ENCODE assay signal across 8 cellular contexts in the genomic region with DNA sequence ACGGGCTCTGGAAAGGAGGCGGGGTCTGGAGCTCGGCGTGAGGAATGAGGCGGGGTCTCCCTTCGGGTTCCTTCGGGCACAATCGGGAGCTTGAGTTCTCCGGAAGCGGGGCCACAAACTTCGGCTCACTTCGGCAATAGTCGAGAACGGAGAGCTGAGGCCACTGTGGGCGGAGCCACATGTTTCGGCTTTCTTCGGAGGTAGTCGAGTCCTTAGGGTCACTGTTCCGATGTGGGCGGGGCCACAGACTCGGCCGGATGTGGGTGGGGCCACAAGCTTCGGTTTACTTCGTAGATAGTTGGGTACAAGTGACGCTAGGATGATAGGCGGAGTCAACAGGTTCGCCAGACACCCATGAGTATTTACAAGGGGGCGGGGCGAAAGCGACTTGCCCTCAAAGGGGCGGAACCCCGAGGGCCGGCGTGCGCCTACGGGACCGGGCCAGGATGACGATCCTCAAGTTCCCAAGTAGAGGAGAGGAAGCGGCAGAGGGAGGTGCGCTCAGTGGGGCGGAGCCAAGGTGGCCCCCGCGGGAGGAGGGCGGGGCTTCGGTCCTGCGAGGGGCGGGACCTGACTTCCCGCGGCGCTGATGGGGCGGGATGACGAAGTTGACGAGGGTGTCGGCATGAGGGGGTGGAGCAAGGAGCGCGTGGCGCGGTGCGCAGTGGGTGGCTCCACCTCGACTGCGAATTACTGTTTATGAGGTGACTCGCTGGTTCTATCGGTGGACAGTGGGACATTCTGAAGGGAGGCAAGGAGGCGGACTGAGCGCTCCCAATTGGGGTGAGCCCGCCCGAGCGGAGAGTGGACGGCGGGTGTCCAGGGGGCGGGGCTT. TPM values are rescaled to one million over a fixed set of nuclear protein-coding genes. Genes with fewer than 3 reads are reported as not detected.
DNase-seq lines count a peak whose midpoint lies in the region; ATAC-seq and TF ChIP-seq lines count a peak whose summit lies in the region.

No MANE protein-coding gene starts in this region.

- whole genome bisulfite sequencing in H9 (ENCODE audit: extremely low coverage, insufficient read length, low lambda C conversion rate): no CpG with 5 or more reads among the region's 71 CpGs

- peak overlapping the region; percentile 94 for H3K18ac ChIP-seq in H9 (ENCODE audit: insufficient read length, low read depth, low read length)

- H3K4me3 Mint-ChIP-seq in H9 (peak overlapping the region; percentile 87 to 93), natural killer cell (peak overlapping the region; percentile 99)

- no peak overlapping the region for H4K91ac ChIP-seq in H9 (ENCODE audit: insufficient read length, low read depth, low read length)

- peak overlapping the region; percentile 6 for H2BK12ac ChIP-seq in H9 (ENCODE audit: insufficient read length, low read depth, low read length)

- peak; percentile 77 for TF ChIP-seq POLR2A in Raji (IDR thresholded peaks at IDR 0.05; ENCODE audit: insufficient read depth, low read depth, low read length)

- ATAC-seq in natural killer cell: peak; percentile 57 to 76 (median 61)

- H3K27me3 Mint-ChIP-seq in H9 (ENCODE audit: low read depth): no peaks in the 10 kb centered on the region
- H3K27me3 Mint-ChIP-seq in natural killer cell (ENCODE audit: low read depth in 2 of 2): no peaks in the 10 kb centered on the region

- H3T11ph ChIP-seq in H9 (ENCODE audit: low read length): no peak overlapping the region

- no peaks in the 10 kb centered on the region for H3K27me3 ChIP-seq in H9 (ENCODE audit: insufficient read depth, low read length)

- H2AFZ ChIP-seq in H9 (ENCODE audit: low read length): no peak overlapping the region

- peak overlapping the region; percentile 94 for H3K14ac ChIP-seq in H9 (ENCODE audit: insufficient read depth, low read length)

- peak overlapping the region; percentile 43 for H3K4me2 ChIP-seq in H9 (ENCODE audit: insufficient read depth, insufficient read length, low read length)

- no peak overlapping the region for H2AK5ac ChIP-seq in H9 (ENCODE audit: insufficient read length, low read length)

- H3K4me3 ChIP-seq in fibroblast of pulmonary artery (replicated peaks; ENCODE audit: low read depth, low read length): peak overlapping the region; percentile 84

- peaks cover 13 to 29% of the 10 kb centered on the region in 2 experiments for H3K4me1 Mint-ChIP-seq in H9
- peaks cover 26 to 36% of the 10 kb centered on the region in 2 donors for H3K4me1 Mint-ChIP-seq in natural killer cell

- peak overlapping the region; percentile 36 for H4K5ac ChIP-seq in H9 (ENCODE audit: insufficient read length, low read depth, low read length)

- intact Hi-C loops in natural killer cell (cut with micrococcal nuclease): loop anchor here (1.0 to 10.0 kb wide), 6 partner anchors 10 to 1465 kb away; partner anchors contain the start of genes CNOT3, MYADM, PRPF31 and RPS9

- no peak overlapping the region for H2BK15ac ChIP-seq in H9 (ENCODE audit: low read depth, low read length)

- peaks cover 11% of the 10 kb centered on the region for H3K23me2 ChIP-seq in H9 (ENCODE audit: insufficient read length, low read depth, low read length, poor library complexity, severe bottlenecking)

- no peak overlapping the region for H3K56ac ChIP-seq in H9 (ENCODE audit: insufficient read length, low read depth, low read length)

- H3K79me1 ChIP-seq in H9 (ENCODE audit: insufficient read depth, low read depth, low read length, poor library complexity, severe bottlenecking): no peaks in the 10 kb centered on the region

- H3K23ac ChIP-seq in H9 (ENCODE audit: insufficient read length, low read depth, low read length): no peak overlapping the region

- peak overlapping the region; percentile 80 for H3K27ac ChIP-seq in H9 (ENCODE audit: insufficient read length, low read depth, low read length)

- H3K9me3 ChIP-seq in ES-I3 (ENCODE audit: control insufficient read depth, insufficient read depth, low read length): no peaks in the 10 kb centered on the region
- H3K9me3 ChIP-seq in H9 (ENCODE audit: control insufficient read depth, low read depth, low read length): no peaks in the 10 kb centered on the region

- no peak overlapping the region for H2BK20ac ChIP-seq in H9 (ENCODE audit: low read depth, low read length, poor library complexity, severe bottlenecking)

- DNase-seq in H9 (peak; percentile 100), M059J (ENCODE audit: low read depth) (peak; percentile 100), fibroblast of pulmonary artery (ENCODE audit: low read depth) (peak; percentile 100), natural killer cell (peak; percentile 100)
- DNase-seq in activated effector memory CD4-positive, alpha-beta T cell treated with anti-CD3 and anti-CD28 coated beads, Interleukin-2, amount 50 U/mL, for 16 hours: peak; percentile 100
- DNase-seq in stimulated activated naive CD4-positive, alpha-beta T cell (lab: John Stamatoyannopoulos, UW): peak; percentile 100

- no peaks in the 10 kb centered on the region for H3K79me2 ChIP-seq in H9 (ENCODE audit: insufficient read depth, low read length)

- H2BK5ac ChIP-seq in H9 (ENCODE audit: insufficient read length, low read length): peak overlapping the region; percentile 42

- H3K4me1 ChIP-seq in ES-I3 (ENCODE audit: insufficient read depth, low read length) (no peaks in the 10 kb centered on the region; the same call in 1 of the 2 replicates), H9 (ENCODE audit: insufficient read depth, low read length) (peaks cover 3% of the 10 kb centered on the region; the same call in 1 of the 2 replicates)

- H3K4ac ChIP-seq in H9 (ENCODE audit: low read depth, low read length): no peak overlapping the region; the same call in 1 of the 2 replicates

- TF ChIP-seq CTCF in H9 (conservative IDR thresholded peaks at IDR 0.05) (no peak), fibroblast of pulmonary artery (IDR thresholded peaks at IDR 0.05; ENCODE audit: low read length, missing control alignments) (no peak), natural killer cell (IDR thresholded peaks at IDR 0.05) (no peak)

- peak overlapping the region; percentile 100 for H3K27ac Mint-ChIP-seq in H9
- peak overlapping the region; percentile 97 to 99 for H3K27ac Mint-ChIP-seq in natural killer cell

- no peaks in the 10 kb centered on the region for H3K9me3 Mint-ChIP-seq in H9
- no peaks in the 10 kb centered on the region for H3K9me3 Mint-ChIP-seq in natural killer cell

- peaks cover 28 to 53% (median 52%) of the 10 kb centered on the region in 3 experiments for H3K36me3 Mint-ChIP-seq in H9 (ENCODE audit: insufficient read depth in 1 of 3, low read depth in 3 of 3)
- no peaks in the 10 kb centered on the region for H3K36me3 Mint-ChIP-seq in natural killer cell

- no peak overlapping the region for H4K8ac ChIP-seq in H9 (replicated peaks; ENCODE audit: insufficient read length, low read depth, low read length)

- H4K20me1 ChIP-seq in H9 (ENCODE audit: control insufficient read depth, insufficient read depth, insufficient read length): peaks cover 3% of the 10 kb centered on the region

- no peak overlapping the region for H2BK120ac ChIP-seq in H9 (ENCODE audit: low read depth, low read length, poor library complexity, severe bottlenecking)

- no peaks in the 10 kb centered on the region for H3K36me3 ChIP-seq in ES-I3 (ENCODE audit: insufficient read depth, low read length)

- H3K9ac ChIP-seq in ES-I3 (ENCODE audit: low read depth, low read length) (peak overlapping the region; percentile 97), H9 (ENCODE audit: extremely low read depth, insufficient read length, low read length) (peak overlapping the region; percentile 82)

RNA-seq across cellular contexts. Expression of gene MBOAT7, which starts 0.5 kb away (rescaled TPM):
- 100 and 103 TPM in 2 replicates for total RNA-seq in H9 (2021)
- 310 and 461 TPM in 2 replicates for total RNA-seq in M059J (2014; rRNA removed; shearing (Covaris generic))
- 10 to 100 TPM; 24.1 to 53.9 (median 31.2) TPM for total RNA-seq in natural killer cell

RNA-seq across cellular contexts. Expression of gene TSEN34, which starts 1.2 kb away (rescaled TPM):
- total RNA-seq in H9 (2021): 28.3 and 29.0 TPM in 2 replicates
- 116 and 173 TPM in 2 replicates for total RNA-seq in M059J (2014; rRNA removed; shearing (Covaris generic))
- total RNA-seq in natural killer cell: 10 to 100 TPM; 11.5 to 16.7 (median 13.5) TPM

RNA-seq across cellular contexts. Expression of gene RPS9, which starts 10.8 kb away (rescaled TPM):
- 1,674 and 1,679 TPM in 2 replicates for total RNA-seq in H9 (2021)
- total RNA-seq in M059J (2014; rRNA removed; shearing (Covaris generic)): 780 and 923 TPM in 2 replicates
- 100 to 1,000 TPM; 617 to 958 (median 906) TPM for total RNA-seq in natural killer cell

RNA-seq across cellular contexts. Expression of gene TMC4, which starts 16.9 kb away (rescaled TPM):
- total RNA-seq in H9 (2021): 12.2 and 12.7 TPM in 2 replicates
- 0.39 TPM in 1 of 2 replicates, not detected in the other for total RNA-seq in M059J (2014; rRNA removed; shearing (Covaris generic))
- total RNA-seq in natural killer cell: 1 to 10 TPM; 7.2 to 8.2 (median 7.5) TPM

RNA-seq across cellular contexts. Expression of gene LENG1, which starts 30.4 kb away (rescaled TPM):
- 5.4 and 7.1 TPM in 2 replicates for total RNA-seq in H9 (2021)
- 9.1 and 15.1 TPM in 2 replicates for total RNA-seq in M059J (2014; rRNA removed; shearing (Covaris generic))
- total RNA-seq in natural killer cell: 1 to 10 TPM; 8.3 to 9.4 (median 9.1) TPM

Comparison
In these comparisons a context has a peak if more than half of its experiments do, and no peak if none do; other contexts are left out.
1. Peak in every context shown above with its lines: DNase-seq, ATAC-seq, H3K4me3 ChIP-seq and H3K27ac ChIP-seq.